ENCODE assay signal across 15 cellular contexts in the genomic region with DNA sequence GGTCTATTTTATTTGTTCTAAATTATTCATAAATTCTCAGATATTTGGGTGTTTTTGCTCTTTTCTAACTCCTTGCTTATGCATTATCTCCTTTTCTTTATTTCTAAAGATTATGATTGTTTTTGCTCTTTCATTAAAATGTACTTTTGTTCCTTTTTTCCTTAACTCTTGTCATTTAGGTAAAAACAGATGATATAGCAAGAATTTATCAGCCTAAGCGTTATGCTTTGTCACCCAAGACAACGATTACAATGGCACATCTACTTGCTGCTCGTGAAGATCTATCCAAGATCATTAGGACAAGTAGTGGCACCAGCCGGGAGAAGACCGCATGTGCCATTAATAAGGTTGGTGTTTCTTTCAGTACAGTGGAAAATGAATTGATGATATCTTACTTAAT.
"Had no signal": no experiment of that assay in that cellular context is flagged by ENCODE, and none has a peak within 500 bp of the region (broad histone marks: within the 10 kb centered on the region; RNA-seq: fewer than 3 reads in every experiment).

No MANE protein-coding gene starts in this region.

- H3K4me3 Mint-ChIP-seq: activated B cell treated with CpG ODN at 0.5 μM for 24 hours had no signal

- H3K27ac Mint-ChIP-seq: activated B cell treated with CpG ODN at 0.5 μM for 24 hours had no signal

- H3K36me3 ChIP-seq: prostate gland had no signal

- H3K9me3 Mint-ChIP-seq: activated B cell treated with CpG ODN at 0.5 μM for 24 hours had no signal

- H3K4me3 ChIP-seq: coronary artery, esophagus muscularis mucosa, left ventricle myocardium inferior, prostate gland, skin epidermis, upper lobe of left lung had no signal

- H3K27me3 ChIP-seq: esophagus muscularis mucosa, upper lobe of left lung had no signal

- H3K27ac ChIP-seq: coronary artery, esophagus muscularis mucosa, left ventricle myocardium inferior, prostate gland, skin epidermis, upper lobe of left lung had no signal

- DNase-seq: activated B cell treated with CpG ODN at 0.5 μM for 24 hours; activated CD4-positive, alpha-beta T cell treated with anti-CD3 and anti-CD28 coated beads for 48 hours; hypothalamus; left ventricle myocardium inferior; mesendoderm; right cardiac atrium; SK-N-SH; stimulated activated CD4-positive, alpha-beta T cell treated with anti-CD3 and anti-CD28 coated beads, Interleukin-15, amount 100 ng/mL, for 24 hours; stimulated activated CD4-positive, alpha-beta T cell treated with anti-CD3 and anti-CD28 coated beads, Interleukin-4, amount 100 ng/mL, for 1 hour; stimulated activated naive CD8-positive, alpha-beta T cell treated with anti-CD3 and anti-CD28 coated beads, Interleukin-15, Interleukin-2, amounts not matched to agents 100 U/mL and 50 U/mL, for 24 hours; upper lobe of left lung had no signal

- H3K27me3 Mint-ChIP-seq: activated B cell treated with CpG ODN at 0.5 μM for 24 hours had no signal

- ATAC-seq: right cardiac atrium; stimulated activated naive CD8-positive, alpha-beta T cell treated with anti-CD3 and anti-CD28 coated beads, Interleukin-15, Interleukin-2, amounts not matched to agents 100 U/mL and 50 U/mL, for 24 hours had no signal

- H3K9me3 ChIP-seq: esophagus muscularis mucosa, left ventricle myocardium inferior, prostate gland, SK-N-SH, upper lobe of left lung had no signal

- H3K4me1 ChIP-seq: esophagus muscularis mucosa, left ventricle myocardium inferior, prostate gland, upper lobe of left lung had no signal
